ENCODE assay signal across 19 cellular contexts in the genomic region with DNA sequence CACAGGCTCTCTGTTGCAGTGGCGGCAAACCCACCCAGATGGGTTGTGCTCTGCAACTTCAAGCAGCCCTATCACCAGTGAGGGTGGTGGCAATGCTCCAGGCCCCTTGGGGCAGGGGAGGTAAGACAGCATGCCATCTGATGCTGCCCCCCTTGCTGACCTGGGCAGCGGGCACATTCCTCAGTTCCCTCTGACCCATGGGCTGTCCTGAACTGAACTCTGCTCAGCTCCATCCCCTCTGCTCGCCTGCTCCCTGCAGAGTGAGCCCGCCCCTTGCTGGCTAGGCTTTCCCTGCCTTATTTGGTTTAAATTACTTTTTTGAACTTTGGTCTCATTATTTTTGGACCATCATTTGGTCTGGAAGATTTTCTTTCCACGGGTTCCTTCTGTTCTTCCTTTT.
DNase-seq lines count a peak whose midpoint lies in the region; ATAC-seq and TF ChIP-seq lines count a peak whose summit lies in the region.
"Had no signal": no experiment of that assay in that cellular context is flagged by ENCODE, and none has a peak within 500 bp of the region (broad histone marks: within the 10 kb centered on the region; RNA-seq: fewer than 3 reads in every experiment).

No MANE protein-coding gene starts in this region.

- POLR2A ChIA-PET in GM10248 (lab: Yijun Ruan, JAX): no interaction called here

- H3K27me3 ChIP-seq in heart left ventricle (no peaks in the 10 kb centered on the region), muscle layer of colon (ENCODE audit: control insufficient read depth in 1 of 2, insufficient read depth in 2 of 2, low read length in 2 of 2) (no peaks in the 10 kb centered on the region), stomach smooth muscle (ENCODE audit: control insufficient read depth in 1 of 2, insufficient read depth in 2 of 2, low read length in 2 of 2) (no peaks in the 10 kb centered on the region)
- H3K27me3 ChIP-seq: colonic mucosa had no signal

- H3K4me1 ChIP-seq in heart left ventricle (peaks cover 0 to 59% (median 37%) of the 10 kb centered on the region in 12 donors), muscle layer of colon (ENCODE audit: insufficient read depth, low read length) (peaks cover 63% of the 10 kb centered on the region), stomach smooth muscle (ENCODE audit: control insufficient read depth, insufficient read depth, low read length) (peaks cover 58% of the 10 kb centered on the region)
- H3K4me1 ChIP-seq: colonic mucosa had no signal

- H3K9me3 ChIP-seq in heart left ventricle (no peaks in the 10 kb centered on the region), muscle layer of colon (ENCODE audit: low read length) (no peaks in the 10 kb centered on the region), stomach smooth muscle (ENCODE audit: control insufficient read depth in 2 of 2, low read length in 2 of 2) (no peaks in the 10 kb centered on the region)
- H3K9me3 ChIP-seq: colonic mucosa had no signal

- H3K4me3 ChIP-seq in heart left ventricle (no peak overlapping the region), muscle layer of colon (ENCODE audit: low read depth in 1 of 2, low read length in 2 of 2) (no peak overlapping the region), stomach smooth muscle (ENCODE audit: low read length in 2 of 2) (no peak overlapping the region)
- H3K4me3 ChIP-seq: colonic mucosa, GM12878 had no signal

- WGBS in heart left ventricle, 4 donors: 71 to 79% (median 77%) methylated on average over 4 to 5 of the region's 5 CpGs

- ATAC-seq in heart left ventricle (no peak), Right ventricle myocardium inferior (no peak), GM21576 (IDR thresholded peaks at IDR 0.05; ENCODE audit: unreplicated experiment) (no peak), GM21390 (IDR thresholded peaks at IDR 0.05; ENCODE audit: unreplicated experiment) (no peak)
- ATAC-seq: GM12878, left lobe of liver, SK-N-SH treated with all-trans-retinoic acid at 6 μM for 48 hours had no signal

- intact Hi-C loops in heart left ventricle (cut with DNase I): loop anchor here in 2 of 10 donors (10.0 kb wide), 2 partner anchors 278 to 742 kb away; partner anchors contain the start of gene IGFBP5 (in 1 of the 2)
- intact Hi-C loops in Right ventricle myocardium inferior (cut with DNase I): loop anchor here (10.0 kb wide), 1 partner anchor 742 kb away; the partner anchor contains the start of gene IGFBP5

- H3K36me3 ChIP-seq in heart left ventricle: no peaks in the 10 kb centered on the region
- no peaks in the 10 kb centered on the region for H3K36me3 ChIP-seq in muscle layer of colon (ENCODE audit: insufficient read depth, low read length)
- H3K36me3 ChIP-seq in stomach smooth muscle (ENCODE audit: control insufficient read depth in 2 of 2, insufficient read depth in 2 of 2, low read length in 2 of 2): no peaks in the 10 kb centered on the region
- H3K36me3 ChIP-seq: colonic mucosa had no signal

- CTCF ChIA-PET in GM10248 (lab: Yijun Ruan, JAX): interaction anchor here (1.6 kb wide), 1 partner anchor 44 kb away, joined by 3 read pairs; no protein-coding TSS in a partner anchor

- DNase-seq in heart left ventricle (peak in 4 of 5 donors; percentile 33 to 62 (median 44)), Right ventricle myocardium inferior (ENCODE audit: missing footprints) (no peak), GM10248 (ENCODE audit: extremely low spot score) (no peak), NCI-H526 treated with DMSO at 0.1 percent for 48 hours (lab: John Stamatoyannopoulos, UW) (no peak)
- DNase-seq: colonic mucosa, DMS79, endodermal cell, NCI-H146, NCI-H2171, NCI-H526, occipital lobe had no signal

- no peak for TF ChIP-seq CTCF in heart left ventricle (IDR thresholded peaks at IDR 0.05)
- TF ChIP-seq CTCF in GM10248 (IDR thresholded peaks at IDR 0.05; ENCODE audit: control extremely low read depth, extremely low read depth, low read depth, missing control alignments): no peak

- no peak for TF ChIP-seq POLR2A in heart left ventricle (IDR thresholded peaks at IDR 0.05)

- H3K9ac ChIP-seq in muscle layer of colon (ENCODE audit: low read length) (no peak overlapping the region), stomach smooth muscle (ENCODE audit: low read length in 2 of 2) (no peak overlapping the region)

- H3K27ac ChIP-seq in heart left ventricle (peak overlapping the region in 9 of 12 donors; percentile 3 to 76 (median 52)), muscle layer of colon (ENCODE audit: low read depth, low read length) (peak overlapping the region; percentile 27), stomach smooth muscle (ENCODE audit: low read length) (peak overlapping the region; percentile 31)
- H3K27ac ChIP-seq: colonic mucosa, RWPE1 had no signal

Comparison
In these comparisons a context has a peak if more than half of its experiments do, and no peak if none do; other contexts are left out.
1. DNase-seq: peak in heart left ventricle (4 of 5); none in Right ventricle myocardium inferior (single experiment), GM10248 (single experiment) and NCI-H526 treated with DMSO at 0.1 percent for 48 hours (single experiment).
2. Peak in every context shown above with its lines, with median percentiles within 50 percentile points of each other: H3K27ac ChIP-seq.